Comparison of ENCODE assay signal across 8 cellular contexts in the genomic region with DNA sequence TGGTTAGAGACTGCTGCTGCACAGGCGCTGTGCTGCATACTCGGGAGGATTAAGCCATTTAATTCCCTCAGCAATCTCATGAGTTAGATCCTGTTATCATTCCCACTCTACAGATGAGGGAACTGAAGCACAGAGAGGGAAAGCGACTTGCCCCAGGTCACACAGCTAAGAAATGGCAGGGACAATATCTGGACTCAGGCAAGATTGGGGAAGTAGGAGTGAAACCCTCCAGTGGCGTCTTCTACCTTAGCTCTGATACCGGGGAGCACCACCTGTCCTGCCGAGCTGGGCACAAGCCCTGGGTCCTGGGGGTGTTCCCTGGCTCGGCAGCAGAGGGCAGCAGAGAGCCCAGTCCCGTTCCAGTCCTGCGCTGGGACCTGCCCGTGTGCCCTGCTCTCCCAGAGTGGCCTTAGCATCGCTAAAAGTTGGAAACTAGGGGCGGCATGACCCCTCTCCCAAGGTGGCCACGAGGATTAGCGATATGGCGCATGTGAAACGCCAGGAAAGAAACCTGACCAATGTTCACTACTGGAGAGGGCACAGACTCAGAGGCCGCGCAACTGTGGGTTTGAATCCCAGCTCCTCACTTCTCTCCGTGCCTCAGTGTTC. TPM values are rescaled to one million over a fixed set of nuclear protein-coding genes. Genes with fewer than 3 reads are reported as not detected.
DNase-seq lines count a peak whose midpoint lies in the region; ATAC-seq and TF ChIP-seq lines count a peak whose summit lies in the region.

No MANE protein-coding gene starts in this region.

- peaks cover 5 to 14% of the 10 kb centered on the region in 2 donors for H3K36me3 Mint-ChIP-seq in activated naive CD4-positive, alpha-beta T cell treated with anti-CD3 and anti-CD28 coated beads, Interleukin-2, amount 50 U/mL, for 72 hours

- H3K79me2 ChIP-seq in Loucy (ENCODE audit: insufficient read depth, low read length) (no peaks in the 10 kb centered on the region), smooth muscle cell (ENCODE audit: low read depth) (no peaks in the 10 kb centered on the region)

- H3K27ac Mint-ChIP-seq in activated naive CD4-positive, alpha-beta T cell treated with anti-CD3 and anti-CD28 coated beads, Interleukin-2, amount 50 U/mL, for 72 hours: no peak overlapping the region

- H3K9ac ChIP-seq in Loucy (ENCODE audit: low read depth, low read length, poor library complexity, severe bottlenecking) (no peak overlapping the region), smooth muscle cell (ENCODE audit: low read depth) (no peak overlapping the region)

- H3K9me2 ChIP-seq in Loucy (replicated peaks; ENCODE audit: low read depth, low read length): no peaks in the 10 kb centered on the region

- peaks cover 9% of the 10 kb centered on the region for H3K4me1 ChIP-seq in Loucy (ENCODE audit: insufficient read depth, low read length, poor library complexity, severe bottlenecking)
- H3K4me1 ChIP-seq in smooth muscle cell (ENCODE audit: low read depth): peaks cover 7% of the 10 kb centered on the region

- H3K9me3 ChIP-seq in Loucy (ENCODE audit: insufficient read depth, low read depth, low read length) (no peaks in the 10 kb centered on the region), smooth muscle cell (replicated peaks; ENCODE audit: low read depth) (no peaks in the 10 kb centered on the region)

- H3F3A ChIP-seq in Loucy (ENCODE audit: low read depth): no peaks in the 10 kb centered on the region
- no peaks in the 10 kb centered on the region for H3F3A ChIP-seq in smooth muscle cell (ENCODE audit: low read depth)

- H3K9me3 Mint-ChIP-seq in activated naive CD4-positive, alpha-beta T cell treated with anti-CD3 and anti-CD28 coated beads, Interleukin-2, amount 50 U/mL, for 72 hours: no peaks in the 10 kb centered on the region

- H3K4me2 ChIP-seq in Loucy (ENCODE audit: low read depth, low read length, poor library complexity, severe bottlenecking) (no peak overlapping the region), smooth muscle cell (no peak overlapping the region)

- no peak overlapping the region for H3K27ac ChIP-seq in smooth muscle cell (ENCODE audit: low read depth)

- no peaks in the 10 kb centered on the region for H4K20me1 ChIP-seq in Loucy (ENCODE audit: insufficient read depth, low read length, poor library complexity, severe bottlenecking)
- H4K20me1 ChIP-seq in smooth muscle cell (ENCODE audit: low read depth): no peaks in the 10 kb centered on the region

- H3K36me3 ChIP-seq in Loucy (ENCODE audit: insufficient read depth, low read length) (no peaks in the 10 kb centered on the region), smooth muscle cell (ENCODE audit: low read depth) (no peaks in the 10 kb centered on the region)

- H3K4me3 ChIP-seq in Loucy (ENCODE audit: low read length, poor library complexity, severe bottlenecking) (no peak overlapping the region), smooth muscle cell (no peak overlapping the region)

- peak; percentile 90 for TF ChIP-seq CTCF in Loucy (conservative IDR thresholded peaks at IDR 0.05; ENCODE audit: low read length)
- TF ChIP-seq CTCF in smooth muscle cell (IDR thresholded peaks at IDR 0.05; ENCODE audit: borderline replicate concordance, insufficient read depth, poor library complexity, severe bottlenecking): peak; percentile 84

- H3K27me3 ChIP-seq in Loucy (ENCODE audit: insufficient read depth, low read length, poor library complexity, severe bottlenecking) (no peaks in the 10 kb centered on the region), smooth muscle cell (ENCODE audit: low read depth) (no peaks in the 10 kb centered on the region)

- H2AFZ ChIP-seq in Loucy (ENCODE audit: low read length) (no peak overlapping the region), smooth muscle cell (ENCODE audit: low read depth) (no peak overlapping the region)

- intact Hi-C loops in left ventricle myocardium superior (cut with micrococcal nuclease): no loop called here

- WGBS in smooth muscle cell (ENCODE audit: low lambda C conversion rate): 32% methylated on average over 19 of the region's 19 CpGs

- ATAC-seq in SK-N-SH treated with all-trans-retinoic acid at 6 μM for 48 hours (peak; percentile 32), left ventricle myocardium superior (peak; percentile 19), GM18520 (IDR thresholded peaks at IDR 0.05; ENCODE audit: unreplicated experiment) (no peak)
- ATAC-seq in activated naive CD4-positive, alpha-beta T cell treated with anti-CD3 and anti-CD28 coated beads, Interleukin-2, amount 50 U/mL, for 72 hours: peak; percentile 32 to 63

- peak; percentile 23 for DNase-seq in DMS79 treated with DMSO at 0.1 percent for 48 hours (lab: John Stamatoyannopoulos, UW)
- DNase-seq in DMS79 (lab: John Stamatoyannopoulos, UW): no peak
- DNase-seq in activated naive CD4-positive, alpha-beta T cell treated with anti-CD3 and anti-CD28 coated beads, Interleukin-2, amount 50 U/mL, for 72 hours (ENCODE audit: low spot score in 2 of 2): peak; percentile 80 to 94
- DNase-seq in left ventricle myocardium superior: peak; percentile 87
- DNase-seq in smooth muscle cell (lab: John Stamatoyannopoulos, UW; ENCODE audit: unreplicated experiment): peak; percentile 49

TF ChIP-seq in SK-N-SH treated with all-trans-retinoic acid at 6 μM for 48 hours, 23 proteins besides CTCF, POLR2A, EP300 and RAD21:
- no peak for TF ChIP-seq PPARA (CRISPR knock-in tag; IDR thresholded peaks at IDR 0.05; ENCODE audit: borderline replicate concordance)
- TF ChIP-seq, protein P1, sequence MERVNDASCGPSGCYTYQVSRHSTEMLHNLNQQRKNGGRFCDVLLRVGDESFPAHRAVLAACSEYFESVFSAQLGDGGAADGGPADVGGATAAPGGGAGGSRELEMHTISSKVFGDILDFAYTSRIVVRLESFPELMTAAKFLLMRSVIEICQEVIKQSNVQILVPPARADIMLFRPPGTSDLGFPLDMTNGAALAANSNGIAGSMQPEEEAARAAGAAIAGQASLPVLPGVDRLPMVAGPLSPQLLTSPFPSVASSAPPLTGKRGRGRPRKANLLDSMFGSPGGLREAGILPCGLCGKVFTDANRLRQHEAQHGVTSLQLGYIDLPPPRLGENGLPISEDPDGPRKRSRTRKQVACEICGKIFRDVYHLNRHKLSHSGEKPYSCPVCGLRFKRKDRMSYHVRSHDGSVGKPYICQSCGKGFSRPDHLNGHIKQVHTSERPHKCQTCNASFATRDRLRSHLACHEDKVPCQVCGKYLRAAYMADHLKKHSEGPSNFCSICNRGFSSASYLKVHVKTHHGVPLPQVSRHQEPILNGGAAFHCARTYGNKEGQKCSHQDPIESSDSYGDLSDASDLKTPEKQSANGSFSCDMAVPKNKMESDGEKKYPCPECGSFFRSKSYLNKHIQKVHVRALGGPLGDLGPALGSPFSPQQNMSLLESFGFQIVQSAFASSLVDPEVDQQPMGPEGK (CRISPR knock-in tag; IDR thresholded peaks at IDR 0.05; ENCODE audit: borderline replicate concordance): no peak
- no peak for TF ChIP-seq ISL1 (CRISPR knock-in tag; IDR thresholded peaks at IDR 0.05)
- TF ChIP-seq GLIS3 (CRISPR knock-in tag; IDR thresholded peaks at IDR 0.05): no peak
- TF ChIP-seq, protein P2, sequence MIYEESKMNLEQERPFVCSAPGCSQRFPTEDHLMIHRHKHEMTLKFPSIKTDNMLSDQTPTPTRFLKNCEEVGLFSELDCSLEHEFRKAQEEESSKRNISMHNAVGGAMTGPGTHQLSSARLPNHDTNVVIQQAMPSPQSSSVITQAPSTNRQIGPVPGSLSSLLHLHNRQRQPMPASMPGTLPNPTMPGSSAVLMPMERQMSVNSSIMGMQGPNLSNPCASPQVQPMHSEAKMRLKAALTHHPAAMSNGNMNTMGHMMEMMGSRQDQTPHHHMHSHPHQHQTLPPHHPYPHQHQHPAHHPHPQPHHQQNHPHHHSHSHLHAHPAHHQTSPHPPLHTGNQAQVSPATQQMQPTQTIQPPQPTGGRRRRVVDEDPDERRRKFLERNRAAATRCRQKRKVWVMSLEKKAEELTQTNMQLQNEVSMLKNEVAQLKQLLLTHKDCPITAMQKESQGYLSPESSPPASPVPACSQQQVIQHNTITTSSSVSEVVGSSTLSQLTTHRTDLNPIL (CRISPR knock-in tag; IDR thresholded peaks at IDR 0.05; ENCODE audit: low read depth): no peak
- TF ChIP-seq OSR1 (CRISPR knock-in tag; IDR thresholded peaks at IDR 0.05): no peak
- TF ChIP-seq ARNTL (CRISPR knock-in tag; IDR thresholded peaks at IDR 0.05; ENCODE audit: borderline replicate concordance, low read depth): no peak

RNA-seq across cellular contexts. Expression of a gene that starts 20.5 kb away (rescaled TPM):
- total RNA-seq in activated naive CD4-positive, alpha-beta T cell treated with anti-CD3 and anti-CD28 coated beads, Interleukin-2, amount 50 U/mL, for 72 hours: 10 to 100 TPM; 32.4 to 64.1 TPM
- total RNA-seq in left ventricle myocardium superior: 33.4 TPM
- 44.5 and 49.7 TPM in 2 replicates for total RNA-seq in smooth muscle cell
- polyA plus RNA-seq in smooth muscle cell: 62.1 and 95.0 TPM in 2 replicates

RNA-seq across cellular contexts. Expression of a gene that starts 21.9 kb away (rescaled TPM):
- total RNA-seq in activated naive CD4-positive, alpha-beta T cell treated with anti-CD3 and anti-CD28 coated beads, Interleukin-2, amount 50 U/mL, for 72 hours: 1 to 10 TPM; 2.9 to 9.5 TPM
- total RNA-seq in left ventricle myocardium superior (1.4 TPM), smooth muscle cell (1.1 and 3.1 TPM in 2 replicates)
- 0.66 and 1.8 TPM in 2 replicates for polyA plus RNA-seq in smooth muscle cell

RNA-seq across cellular contexts. Expression of a gene that starts 34.3 kb away (rescaled TPM):
- 1 to 10 TPM; 2.1 to 2.3 TPM for total RNA-seq in activated naive CD4-positive, alpha-beta T cell treated with anti-CD3 and anti-CD28 coated beads, Interleukin-2, amount 50 U/mL, for 72 hours
- total RNA-seq in left ventricle myocardium superior (0.35 TPM), smooth muscle cell (1.2 and 1.8 TPM in 2 replicates)
- polyA plus RNA-seq in smooth muscle cell: 1.7 and 2.0 TPM in 2 replicates

RNA-seq across cellular contexts. Expression of a gene that starts 43.9 kb away (rescaled TPM):
- total RNA-seq in activated naive CD4-positive, alpha-beta T cell treated with anti-CD3 and anti-CD28 coated beads, Interleukin-2, amount 50 U/mL, for 72 hours: 10 to 100 TPM; 32.8 to 46.3 TPM
- total RNA-seq in left ventricle myocardium superior: 15.7 TPM
- total RNA-seq in smooth muscle cell: 11.7 and 22.1 TPM in 2 replicates
- polyA plus RNA-seq in smooth muscle cell: 23.6 and 25.7 TPM in 2 replicates
